Comparison of ENCODE assay signal across 9 cellular contexts in genomic region chr15:83654379-83655236, GRCh38. TPM values are rescaled to one million over a fixed set of nuclear protein-coding genes. Genes with fewer than 3 reads are reported as not detected.
A peak's percentile ranks its signal among the peaks of the same experiment; 100 is the strongest.
DNase-seq lines count a peak whose midpoint lies in the region; ATAC-seq and TF ChIP-seq lines count a peak whose summit lies in the region.
"Had no signal": no experiment of that assay in that cellular context is flagged by ENCODE, and none has a peak within 500 bp of the region (broad histone marks: within the 10 kb centered on the region; RNA-seq: fewer than 3 reads in every experiment).

No MANE protein-coding gene starts in this region.

- ATAC-seq in body of pancreas = peak; percentile 31
- ATAC-seq in CD4-positive, alpha-beta T cell (ENCODE audit: poor library complexity) = no peak
- ATAC-seq: T-cell had no signal

- TF ChIP-seq POLR2A in body of pancreas (IDR thresholded peaks at IDR 0.05) (peak in 1 of 3 donors; percentile 45), prostate gland (IDR thresholded peaks at IDR 0.05) (no peak)

- intact Hi-C loops in body of pancreas (cut with DNase I) = no loop called here
- intact Hi-C loops in prostate gland (cut with DNase I) = loop anchor here (5.0 to 10.0 kb wide), 3 partner anchors 82 to 190 kb away; no protein-coding TSS in a partner anchor
- intact Hi-C loops in CD4-positive, alpha-beta T cell (cut with DNase I, micrococcal nuclease) = no loop called here

- no peaks in the 10 kb centered on the region for H3K27me3 ChIP-seq in body of pancreas
- H3K27me3 ChIP-seq in prostate gland (replicated peaks; ENCODE audit: insufficient read depth) = no peaks in the 10 kb centered on the region
- peaks cover 21% of the 10 kb centered on the region for H3K27me3 ChIP-seq in CD4-positive, alpha-beta T cell (ENCODE audit: control insufficient read depth, insufficient read depth, low read length)

- H3K4me1 ChIP-seq in body of pancreas (peaks cover 60% of the 10 kb centered on the region), prostate gland (replicated peaks) (no peaks in the 10 kb centered on the region)

- H3K27me3 Mint-ChIP-seq in CD4-positive, alpha-beta T cell = peaks cover 44% of the 10 kb centered on the region

- peak; percentile 19 for DNase-seq in Caki2 (ENCODE audit: low read depth)
- DNase-seq in body of pancreas = peak; percentile 44 to 65 (median 56)
- peak; percentile 11 for DNase-seq in prostate gland (ENCODE audit: low spot score)
- DNase-seq in activated T-cell treated with anti-CD3 and anti-CD28 coated beads, Interleukin-2, amount 50 U/mL, for 48 hours = no peak
- DNase-seq in CD4-positive, alpha-beta T cell = no peak
- DNase-seq in SKM-1 (lab: John Stamatoyannopoulos, UW; ENCODE audit: unreplicated experiment) = no peak
- DNase-seq in epidermal melanocyte (ENCODE audit: insufficient read length, low spot score) = no peak
- DNase-seq: T-cell had no signal

- 15 to 35% methylated on average over 22 to 66 of the region's 67 CpGs for WGBS in body of pancreas, 2 donors
- 10% methylated on average over 66 of the region's 67 CpGs for WGBS in prostate gland

- no peaks in the 10 kb centered on the region for H3K4me1 Mint-ChIP-seq in CD4-positive, alpha-beta T cell (ENCODE audit: low read depth)
- H3K4me1 Mint-ChIP-seq: T-cell had no signal

- CTCF ChIA-PET in CD4-positive, alpha-beta T cell (lab: Charles Lee) = no interaction called here

- H3K27ac ChIP-seq in body of pancreas (peak overlapping the region; percentile 58 to 75 (median 68)), prostate gland (peak overlapping the region; percentile 31 to 33)
- H3K27ac ChIP-seq in CD4-positive, alpha-beta T cell (ENCODE audit: low read depth, low read length) = no peak overlapping the region

- no peak overlapping the region for H3K4me3 Mint-ChIP-seq in CD4-positive, alpha-beta T cell
- H3K4me3 Mint-ChIP-seq: T-cell had no signal

- H3K36me3 Mint-ChIP-seq in CD4-positive, alpha-beta T cell (ENCODE audit: low read depth) = no peaks in the 10 kb centered on the region
- H3K36me3 Mint-ChIP-seq: T-cell had no signal

- no peaks in the 10 kb centered on the region for H3K36me3 ChIP-seq in body of pancreas (replicated peaks in 1 of 2; ENCODE audit: insufficient read depth in 1 of 2, low read depth in 2 of 2)
- H3K36me3 ChIP-seq in prostate gland = no peaks in the 10 kb centered on the region

- no peaks in the 10 kb centered on the region for H3K9me3 Mint-ChIP-seq in CD4-positive, alpha-beta T cell

- POLR2A ChIA-PET in CD4-positive, alpha-beta T cell (lab: Charles Lee) = no interaction called here

- H3K27ac Mint-ChIP-seq in CD4-positive, alpha-beta T cell = no peak overlapping the region
- H3K27ac Mint-ChIP-seq: T-cell had no signal

- peak in 2 of 7 experiments; percentile 6 to 20 for TF ChIP-seq CTCF in body of pancreas (IDR thresholded peaks at IDR 0.05)
- TF ChIP-seq CTCF in prostate gland (IDR thresholded peaks at IDR 0.05) = no peak
- no peak for TF ChIP-seq CTCF in CD4-positive, alpha-beta T cell (IDR thresholded peaks at IDR 0.05)

- in situ Hi-C loops in Caki2 (cut with HindIII; ENCODE audit: low pct_unique_long_range_greater_than_20kb, low sequenced_read_pairs) = no loop called here

- H3K9me3 ChIP-seq in body of pancreas = no peaks in the 10 kb centered on the region
- H3K9me3 ChIP-seq in prostate gland = no peaks in the 10 kb centered on the region
- H3K9me3 ChIP-seq in CD4-positive, alpha-beta T cell (ENCODE audit: control insufficient read depth, low read length) = no peaks in the 10 kb centered on the region

- H3K4me3 ChIP-seq in body of pancreas (peak overlapping the region; percentile 26 to 41), iPS-11a (ENCODE audit: low read depth, low read length) (peak overlapping the region; percentile 39), prostate gland (peak overlapping the region; percentile 28 to 36)

RNA-seq across cellular contexts. Expression of gene ADAMTSL3, which starts 0.7 kb away (rescaled TPM):
- total RNA-seq in Caki2 (2014; rRNA removed; shearing (Covaris generic); ENCODE audit: low replicate concordance) = 0.43 and 4.5 TPM in 2 replicates
- total RNA-seq in body of pancreas (10 to 100 TPM in 1 of 2 donors, 1 to 10 TPM in 1; 7.8 to 10.2 TPM), prostate gland (10 to 100 TPM in 1 of 2 donors, 1 to 10 TPM in 1; 4.5 to 25.2 TPM)
- not detected for total RNA-seq in CD4-positive, alpha-beta T cell

Comparison
In these comparisons a context has a peak if more than half of its experiments do, and no peak if none do; other contexts are left out.
1. DNase-seq: peak in Caki2 (single experiment), body of pancreas (4 of 4) and prostate gland (single experiment); none in activated T-cell treated with anti-CD3 and anti-CD28 coated beads, Interleukin-2, amount 50 U/mL, for 48 hours (0 of 2), CD4-positive, alpha-beta T cell (0 of 10), SKM-1 (single experiment) and epidermal melanocyte (single experiment).
2. Peak in every context shown above with its lines, with median percentiles within 50 percentile points of each other: H3K4me3 ChIP-seq.